In the genomic region with DNA sequence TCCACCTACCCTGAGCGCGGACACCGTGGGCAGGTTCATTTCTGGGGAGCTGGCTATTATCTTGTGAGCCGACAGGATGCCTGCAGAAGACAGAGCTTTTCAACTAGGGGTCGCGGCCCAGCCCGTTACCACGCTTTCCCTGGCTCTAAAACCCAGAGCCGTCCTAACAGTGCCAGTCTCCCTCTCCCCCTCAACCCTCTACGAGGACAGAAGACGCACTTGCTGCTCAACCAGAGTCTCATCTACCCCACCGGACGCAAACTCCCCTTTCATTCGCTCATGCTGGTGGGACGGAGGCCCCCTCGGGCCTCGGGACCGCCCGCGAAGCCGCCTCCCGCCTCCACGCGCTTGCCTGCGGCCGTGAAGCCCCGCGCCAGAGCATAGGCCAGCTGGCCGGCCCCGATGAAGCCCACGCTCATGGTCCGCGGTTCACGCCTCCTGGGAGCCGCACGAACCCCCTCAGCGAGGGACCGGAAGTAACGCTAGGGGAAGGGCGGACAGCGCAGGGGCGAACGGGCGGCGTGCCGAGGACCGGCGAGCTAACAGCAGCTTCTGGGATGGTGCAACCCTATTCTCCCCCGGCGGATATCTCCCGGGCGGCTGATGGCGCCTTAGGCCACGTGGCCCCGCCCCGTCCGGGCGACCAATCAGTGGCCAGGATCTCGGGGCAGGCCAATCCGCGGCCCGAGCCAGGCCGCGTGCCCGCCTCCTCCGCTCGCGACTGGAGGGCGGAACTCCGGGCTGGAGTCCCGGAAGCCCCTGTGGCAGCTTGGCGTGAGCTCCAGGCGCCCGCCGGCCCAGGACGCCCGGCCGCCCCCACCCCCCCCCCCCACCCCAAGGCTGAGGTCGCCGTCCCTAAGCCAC, we compare ENCODE assay signal across 1 cellular context.
TF ChIP-seq lines count a peak whose summit lies in the region.

TSS of gene PYCR2 (minus strand) at position 559 of the 864 bp plus-strand sequence. CDS start at position 419, 140 bp downstream.

TF ChIP-seq in HEK293, 187 proteins besides CTCF, POLR2A, EP300 and RAD21 (continued from another document):
- TF ChIP-seq AEBP2 (tag by site-specific recombination; IDR thresholded peaks at IDR 0.05; ENCODE audit: borderline replicate concordance) = no peak
- peak; percentile 98 for TF ChIP-seq ZBTB20 (tag by site-specific recombination; IDR thresholded peaks at IDR 0.05)
- peak; percentile 91 for TF ChIP-seq ZBTB17 (tag by site-specific recombination; IDR thresholded peaks at IDR 0.05)
- no peak for TF ChIP-seq ZNF473 (tag by site-specific recombination; IDR thresholded peaks at IDR 0.05)
- TF ChIP-seq, protein P1, sequence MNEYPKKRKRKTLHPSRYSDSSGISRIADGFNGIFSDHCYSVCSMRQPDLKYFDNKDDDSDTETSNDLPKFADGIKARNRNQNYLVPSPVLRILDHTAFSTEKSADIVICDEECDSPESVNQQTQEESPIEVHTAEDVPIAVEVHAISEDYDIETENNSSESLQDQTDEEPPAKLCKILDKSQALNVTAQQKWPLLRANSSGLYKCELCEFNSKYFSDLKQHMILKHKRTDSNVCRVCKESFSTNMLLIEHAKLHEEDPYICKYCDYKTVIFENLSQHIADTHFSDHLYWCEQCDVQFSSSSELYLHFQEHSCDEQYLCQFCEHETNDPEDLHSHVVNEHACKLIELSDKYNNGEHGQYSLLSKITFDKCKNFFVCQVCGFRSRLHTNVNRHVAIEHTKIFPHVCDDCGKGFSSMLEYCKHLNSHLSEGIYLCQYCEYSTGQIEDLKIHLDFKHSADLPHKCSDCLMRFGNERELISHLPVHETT (tag by site-specific recombination; IDR thresholded peaks at IDR 0.05) = peak; percentile 42; the same call in 1 of the 2 replicates
- no peak for TF ChIP-seq ZNF585B (tag by site-specific recombination; IDR thresholded peaks at IDR 0.05)
- peak; percentile 86 for TF ChIP-seq ZSCAN30 (tag by site-specific recombination; IDR thresholded peaks at IDR 0.05)
